ENCODE assay signal across 8 cellular contexts in the genomic region with DNA sequence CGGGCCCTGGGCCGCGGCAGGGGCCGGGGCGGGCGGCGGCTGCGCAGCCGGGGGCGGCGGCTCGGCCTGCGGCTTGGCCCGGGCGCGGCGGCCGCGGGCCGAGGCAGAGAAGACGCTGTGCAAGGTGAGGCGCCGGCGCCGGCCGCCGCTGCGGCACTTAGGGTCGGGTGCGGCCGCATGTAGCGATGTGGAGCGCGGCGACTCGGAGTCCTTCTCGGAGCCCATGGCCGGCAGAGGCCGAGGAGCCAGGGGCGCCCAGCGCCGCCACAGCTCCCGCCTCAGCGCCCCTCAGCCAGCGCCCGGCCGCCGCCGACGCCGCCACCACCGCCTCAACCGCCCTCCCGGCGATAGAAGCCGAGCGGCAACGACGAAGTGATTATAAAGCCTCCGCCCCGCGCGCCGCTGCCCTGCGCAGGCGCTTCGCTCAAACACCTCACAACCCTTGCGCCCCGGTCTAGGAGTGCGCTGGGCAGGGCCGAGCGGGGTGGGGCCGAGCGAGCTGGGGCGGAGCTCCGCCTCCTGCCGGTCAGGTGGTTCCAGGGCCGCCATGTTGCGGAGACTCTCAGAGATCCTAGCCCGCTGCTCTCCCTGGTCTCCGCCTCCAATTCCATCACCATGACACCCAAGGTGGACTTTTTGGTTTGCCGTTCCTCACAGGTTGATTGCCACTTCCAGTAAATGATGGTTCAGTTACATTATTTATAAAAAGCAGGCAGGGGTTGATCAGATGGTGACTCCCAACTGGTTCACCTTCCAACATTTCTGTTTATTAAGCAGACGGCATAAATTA. TPM values are rescaled to one million over a fixed set of nuclear protein-coding genes. Genes with fewer than 3 reads are reported as not detected.
DNase-seq lines count a peak whose midpoint lies in the region; ATAC-seq and TF ChIP-seq lines count a peak whose summit lies in the region.

A gene with protein sequence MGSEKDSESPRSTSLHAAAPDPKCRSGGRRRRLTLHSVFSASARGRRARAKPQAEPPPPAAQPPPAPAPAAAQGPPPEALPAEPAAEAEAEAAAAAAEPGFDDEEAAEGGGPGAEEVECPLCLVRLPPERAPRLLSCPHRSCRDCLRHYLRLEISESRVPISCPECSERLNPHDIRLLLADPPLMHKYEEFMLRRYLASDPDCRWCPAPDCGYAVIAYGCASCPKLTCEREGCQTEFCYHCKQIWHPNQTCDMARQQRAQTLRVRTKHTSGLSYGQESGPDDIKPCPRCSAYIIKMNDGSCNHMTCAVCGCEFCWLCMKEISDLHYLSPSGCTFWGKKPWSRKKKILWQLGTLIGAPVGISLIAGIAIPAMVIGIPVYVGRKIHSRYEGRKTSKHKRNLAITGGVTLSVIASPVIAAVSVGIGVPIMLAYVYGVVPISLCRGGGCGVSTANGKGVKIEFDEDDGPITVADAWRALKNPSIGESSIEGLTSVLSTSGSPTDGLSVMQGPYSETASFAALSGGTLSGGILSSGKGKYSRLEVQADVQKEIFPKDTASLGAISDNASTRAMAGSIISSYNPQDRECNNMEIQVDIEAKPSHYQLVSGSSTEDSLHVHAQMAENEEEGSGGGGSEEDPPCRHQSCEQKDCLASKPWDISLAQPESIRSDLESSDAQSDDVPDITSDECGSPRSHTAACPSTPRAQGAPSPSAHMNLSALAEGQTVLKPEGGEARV (minus strand): TSS at position 349 of the 790 bp plus-strand sequence. CDS start 124 bp downstream, at position 225.

- TF ChIP-seq POLR2A in vagina (IDR thresholded peaks at IDR 0.05), result peak; percentile 74 to 98

- ATAC-seq in GM18498 (IDR thresholded peaks at IDR 0.05; ENCODE audit: unreplicated experiment), result peak; percentile 84
- ATAC-seq in HG02938 (IDR thresholded peaks at IDR 0.05; ENCODE audit: unreplicated experiment), result peak; percentile 83
- ATAC-seq in right cardiac atrium, result peak; percentile 98 to 99

- WGBS in right cardiac atrium, result under 1% methylated on average over 83 of the region's 83 CpGs

- no peak for TF ChIP-seq CTCF in vagina (IDR thresholded peaks at IDR 0.05)

- intact Hi-C loops in T-helper 2 cell treated with Interferon-gamma antibody and Interleukin-4, amounts not matched to agents 100 ng/mL and 5 ng/mL, for 36 hours (cut with micrococcal nuclease), result loop anchor here (1.0 to 10.0 kb wide), 6 partner anchors 17 to 163 kb away; partner anchors contain the start of genes AK2, AZIN2, S100PBP and YARS1
- intact Hi-C loops in right cardiac atrium (cut with DNase I), result no loop called here
- intact Hi-C loops in vagina (cut with DNase I), result no loop called here

- peaks cover 9% of the 10 kb centered on the region for H3K4me1 ChIP-seq in right cardiac atrium (ENCODE audit: control insufficient read depth, insufficient read depth, low read length)
- peaks cover 34% of the 10 kb centered on the region for H3K4me1 ChIP-seq in vagina

- peak within 1 kb of the TSS; percentile 48 for H3K4me3 ChIP-seq in right cardiac atrium (ENCODE audit: low read length)
- peak within 1 kb of the TSS; percentile 96 to 99 for H3K4me3 ChIP-seq in vagina

- DNase-seq in NCI-H187 treated with DMSO at 0.1 percent for 48 hours (lab: John Stamatoyannopoulos, UW) (peak; percentile 88), anterior cingulate cortex (lab: John Stamatoyannopoulos, UW) (peak; percentile 59 to 97 (median 92)), right cardiac atrium (peak; percentile 96 to 98 (median 98)), putamen (ENCODE audit: low spot score) (peak; percentile 94), vagina (ENCODE audit: extremely low spot score in 2 of 2) (peak in 1 of 2 donors; percentile 93)

- H3K36me3 ChIP-seq in vagina, result no peaks in the 10 kb centered on the region

- H3K27ac ChIP-seq in right cardiac atrium (ENCODE audit: low read length) (peak within 1 kb of the TSS; percentile 78), vagina (peak within 1 kb of the TSS; percentile 92)

- no peaks in the 10 kb centered on the region for H3K9me3 ChIP-seq in right cardiac atrium (ENCODE audit: control insufficient read depth, low read length)
- no peaks in the 10 kb centered on the region for H3K9me3 ChIP-seq in vagina

- H3K27me3 ChIP-seq in right cardiac atrium (ENCODE audit: control insufficient read depth, insufficient read depth) (no peaks in the 10 kb centered on the region), vagina (no peaks in the 10 kb centered on the region)

RNA-seq across cellular contexts. Expression of the gene that starts here (rescaled TPM):
- total RNA-seq in T-helper 2 cell treated with Interferon-gamma antibody and Interleukin-4, amounts not matched to agents 100 ng/mL and 5 ng/mL, for 36 hours, result 27.1 and 30.3 TPM in 2 replicates
- total RNA-seq in right cardiac atrium, result 10 to 100 TPM in 3 of 4 donors, 1 to 10 TPM in 1; 9.8 to 12.5 (median 11.3) TPM
- 3.8 TPM for polyA plus RNA-seq in right cardiac atrium
- 24.6 TPM for total RNA-seq in vagina
